ENCODE assay signal across 24 cellular contexts in the genomic region with DNA sequence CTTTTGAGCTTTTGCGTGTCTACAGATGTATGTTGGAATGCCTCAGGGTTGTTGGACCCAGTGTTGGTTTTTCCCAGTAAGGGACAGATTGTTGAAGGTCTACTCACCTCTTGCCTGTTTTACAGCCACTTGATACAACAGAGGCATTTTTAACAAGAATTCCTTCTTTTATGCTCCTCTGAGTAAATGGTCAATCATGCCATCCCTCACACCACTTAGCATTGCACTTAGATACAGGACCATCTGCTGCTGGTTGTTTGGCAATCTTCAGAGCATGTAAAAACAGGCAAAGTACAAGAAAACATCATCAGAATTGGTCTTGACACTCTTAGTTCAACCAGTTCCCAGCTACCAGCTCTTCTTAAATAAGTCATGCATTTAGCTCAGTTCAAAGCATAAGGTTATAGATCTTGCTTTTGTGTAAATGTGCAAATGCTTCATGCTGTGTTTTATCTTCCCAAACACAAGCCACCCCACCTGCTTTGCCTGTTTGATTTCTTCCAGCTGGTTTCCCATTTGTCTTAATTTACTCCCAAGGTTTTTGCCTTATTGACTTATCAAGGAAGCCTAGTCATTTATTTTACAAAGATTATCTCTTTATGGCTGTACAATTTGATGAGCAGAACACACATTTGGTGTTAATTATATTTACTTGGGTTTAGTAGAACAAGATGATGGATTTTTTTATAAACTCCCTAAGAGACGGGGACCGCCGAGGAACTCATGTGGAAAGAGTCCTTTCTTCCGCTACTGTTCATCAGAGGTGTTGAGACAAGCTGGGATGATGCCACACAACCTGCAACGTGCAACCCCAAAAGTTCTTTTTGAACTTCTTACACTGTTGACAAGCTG.
DNase-seq lines count a peak whose midpoint lies in the region; FAIRE-seq and TF ChIP-seq lines count a peak whose summit lies in the region.
"Had no signal": no experiment of that assay in that cellular context is flagged by ENCODE, and none has a peak within 500 bp of the region (broad histone marks: within the 10 kb centered on the region; RNA-seq: fewer than 3 reads in every experiment).

No MANE protein-coding gene starts in this region.

- no peak overlapping the region for H3K9ac ChIP-seq in trophoblast cell (ENCODE audit: low read length)

- peaks cover 1% of the 10 kb centered on the region for H3K36me3 Mint-ChIP-seq in activated naive CD4-positive, alpha-beta T cell treated with anti-CD3 and anti-CD28 coated beads, Interleukin-2, amount 10 ng/mL, durations not matched to agents 7 days and 5 days
- H3K36me3 Mint-ChIP-seq: CD4-positive, alpha-beta memory T cell had no signal

- H3K4me1 ChIP-seq in trophoblast cell (ENCODE audit: control insufficient read depth in 1 of 2, insufficient read depth in 2 of 2, low read length in 2 of 2) (no peaks in the 10 kb centered on the region), prostate gland (replicated peaks) (no peaks in the 10 kb centered on the region)
- H3K4me1 ChIP-seq: breast epithelium, esophagus muscularis mucosa, HAP-1, upper lobe of left lung had no signal

- H3K27ac ChIP-seq in trophoblast cell (ENCODE audit: low read depth, low read length): no peak overlapping the region
- no peak overlapping the region for H3K27ac ChIP-seq in prostate gland
- H3K27ac ChIP-seq: 22Rv1, breast epithelium, coronary artery, esophagus muscularis mucosa, upper lobe of left lung had no signal

- H3K14ac ChIP-seq in trophoblast cell (ENCODE audit: low read length): no peak overlapping the region

- H3K4me1 Mint-ChIP-seq in activated naive CD4-positive, alpha-beta T cell treated with anti-CD3 and anti-CD28 coated beads, Interleukin-2, amount 10 ng/mL, durations not matched to agents 7 days and 5 days: peaks cover 12% of the 10 kb centered on the region
- H3K4me1 Mint-ChIP-seq: CD4-positive, alpha-beta memory T cell; nephron progenitor cell had no signal

- H3K23ac ChIP-seq in trophoblast cell (ENCODE audit: low read length): no peak overlapping the region

- H4K91ac ChIP-seq in trophoblast cell (ENCODE audit: low read depth, low read length): no peak overlapping the region

- no peaks in the 10 kb centered on the region for H3K79me2 ChIP-seq in trophoblast cell (ENCODE audit: control insufficient read depth, insufficient read depth, low read length, poor library complexity)

- H3K18ac ChIP-seq in trophoblast cell (ENCODE audit: low read length): no peak overlapping the region

- H3K27ac Mint-ChIP-seq in activated naive CD4-positive, alpha-beta T cell treated with anti-CD3 and anti-CD28 coated beads, Interleukin-2, amount 10 ng/mL, durations not matched to agents 7 days and 5 days: no peak overlapping the region
- H3K27ac Mint-ChIP-seq: activated T-cell treated with anti-CD3 and anti-CD28 coated beads, Interleukin-2, amount 50 U/mL, for 24 hours; CD4-positive, alpha-beta memory T cell; nephron progenitor cell had no signal

- H3K27me3 Mint-ChIP-seq in activated naive CD4-positive, alpha-beta T cell treated with anti-CD3 and anti-CD28 coated beads, Interleukin-2, amount 10 ng/mL, durations not matched to agents 7 days and 5 days: peaks cover 12% of the 10 kb centered on the region

- H2AFZ ChIP-seq in trophoblast cell (ENCODE audit: insufficient read depth, low read length, poor library complexity): no peak overlapping the region

- H2AK5ac ChIP-seq in trophoblast cell (ENCODE audit: low read length): no peak overlapping the region

- no peak overlapping the region for H3K4ac ChIP-seq in trophoblast cell (ENCODE audit: low read depth, low read length)

- H2BK12ac ChIP-seq in trophoblast cell (ENCODE audit: low read length): no peak overlapping the region

- H4K8ac ChIP-seq in trophoblast cell (ENCODE audit: low read depth, low read length): no peak overlapping the region

- no peak for TF ChIP-seq POLR2A in prostate gland (IDR thresholded peaks at IDR 0.05)

- H2BK5ac ChIP-seq in trophoblast cell (ENCODE audit: low read depth, low read length, poor library complexity): no peak overlapping the region

- CTCF ChIA-PET in activated naive CD4-positive, alpha-beta T cell treated with anti-CD3 and anti-CD28 coated beads, Interleukin-2, amount 10 ng/mL, durations not matched to agents 7 days and 5 days (lab: Charles Lee): interaction anchor here (2.1 kb wide), 1 partner anchor 19 kb away, joined by 5 read pairs; no protein-coding TSS in a partner anchor

- TF ChIP-seq CTCF in bronchial epithelial cell (IDR thresholded peaks at IDR 0.05; ENCODE audit: insufficient read depth, low read length, severe bottlenecking) (no peak), prostate gland (IDR thresholded peaks at IDR 0.05) (no peak)

- H3K4me3 Mint-ChIP-seq in activated naive CD4-positive, alpha-beta T cell treated with anti-CD3 and anti-CD28 coated beads, Interleukin-2, amount 10 ng/mL, durations not matched to agents 7 days and 5 days: no peak overlapping the region
- H3K4me3 Mint-ChIP-seq: activated T-cell treated with anti-CD3 and anti-CD28 coated beads, Interleukin-2, amount 50 U/mL, for 24 hours; CD4-positive, alpha-beta memory T cell; nephron progenitor cell had no signal

- H2BK120ac ChIP-seq in trophoblast cell (ENCODE audit: insufficient read depth, low read length, poor library complexity): no peak overlapping the region

- no peaks in the 10 kb centered on the region for H3K27me3 ChIP-seq in bronchial epithelial cell (ENCODE audit: control insufficient read depth, insufficient read depth, low read length)
- no peaks in the 10 kb centered on the region for H3K27me3 ChIP-seq in trophoblast cell (ENCODE audit: insufficient read depth, low read length)
- no peaks in the 10 kb centered on the region for H3K27me3 ChIP-seq in prostate gland (replicated peaks; ENCODE audit: insufficient read depth)
- H3K27me3 ChIP-seq: breast epithelium, esophagus muscularis mucosa, upper lobe of left lung had no signal

- FAIRE-seq in bronchial epithelial cell (lab: Jason Lieb, UNC): no peak

- H3K9me3 ChIP-seq in trophoblast cell (ENCODE audit: insufficient read depth, low read depth, low read length) (peaks cover 3% of the 10 kb centered on the region), prostate gland (no peaks in the 10 kb centered on the region)
- H3K9me3 ChIP-seq: breast epithelium, esophagus muscularis mucosa, HAP-1, upper lobe of left lung had no signal

- no peak overlapping the region for H4K12ac ChIP-seq in trophoblast cell (ENCODE audit: low read depth, low read length)

- H3K4me3 ChIP-seq in bronchial epithelial cell (ENCODE audit: low read depth, low read length) (no peak overlapping the region), trophoblast cell (ENCODE audit: low read depth, low read length) (no peak overlapping the region), prostate gland (no peak overlapping the region)
- H3K4me3 ChIP-seq: breast epithelium, coronary artery, esophagus muscularis mucosa, HAP-1, upper lobe of left lung had no signal

- H3K36me3 ChIP-seq in bronchial epithelial cell (ENCODE audit: control insufficient read depth, insufficient read depth, low read length) (no peaks in the 10 kb centered on the region), trophoblast cell (ENCODE audit: control insufficient read depth in 1 of 2, insufficient read depth in 2 of 2, low read length in 2 of 2) (no peaks in the 10 kb centered on the region), prostate gland (no peaks in the 10 kb centered on the region)
- H3K36me3 ChIP-seq: breast epithelium, esophagus muscularis mucosa, HAP-1, upper lobe of left lung had no signal

- H3K9me3 Mint-ChIP-seq in activated naive CD4-positive, alpha-beta T cell treated with anti-CD3 and anti-CD28 coated beads, Interleukin-2, amount 10 ng/mL, durations not matched to agents 7 days and 5 days: peaks cover 13% of the 10 kb centered on the region
- H3K9me3 Mint-ChIP-seq: activated T-cell treated with anti-CD3 and anti-CD28 coated beads, Interleukin-2, amount 50 U/mL, for 24 hours; nephron progenitor cell had no signal

- H3K4me2 ChIP-seq in trophoblast cell (ENCODE audit: low read length): no peak overlapping the region

- no peaks in the 10 kb centered on the region for H3K79me1 ChIP-seq in trophoblast cell (ENCODE audit: low read length)

- DNase-seq in DMS53 (lab: John Stamatoyannopoulos, UW) (peak; percentile 38), DMS53 treated with DMSO at 0.1 percent for 48 hours (lab: John Stamatoyannopoulos, UW; ENCODE audit: unreplicated experiment) (no peak), NCI-H187 (lab: John Stamatoyannopoulos, UW) (peak; percentile 1 to 22), bronchial epithelial cell (ENCODE audit: low read depth) (peak; percentile 22), trophoblast cell (peak; percentile 10 to 65), prostate gland (ENCODE audit: low spot score) (no peak), ureter (ENCODE audit: low spot score) (no peak)
- DNase-seq in activated naive CD4-positive, alpha-beta T cell treated with anti-CD3 and anti-CD28 coated beads, Interleukin-2, amount 10 ng/mL, durations not matched to agents 7 days and 5 days: no peak
- DNase-seq: activated gamma-delta T cell treated with Interleukin-2 at 50 U/mL for 16 hours; activated T-cell treated with anti-CD3 and anti-CD28 coated beads, Interleukin-2, amount 50 U/mL, for 24 hours; amniotic stem cell; CD4-positive, alpha-beta memory T cell; islet precursor cell; NCI-H1105; NCI-H774; nephron progenitor cell; stimulated activated CD4-positive, alpha-beta T cell treated with anti-CD3 and anti-CD28 coated beads, Interleukin-15, amount 100 ng/mL, for 24 hours; T-helper 2 cell; upper lobe of left lung had no signal

- intact Hi-C loops in prostate gland (cut with DNase I): no loop called here

- WGBS in trophoblast cell (ENCODE audit: extremely low coverage, insufficient coverage, insufficient read length): no CpG with 5 or more reads among the region's 6 CpGs
- 88% methylated on average over 6 of the region's 6 CpGs for WGBS in prostate gland

Comparison
In these comparisons a context has a peak if more than half of its experiments do, and no peak if none do; other contexts are left out.
1. DNase-seq: peak in DMS53 (single experiment), NCI-H187 (2 of 2), bronchial epithelial cell (single experiment) and trophoblast cell (2 of 2); none in DMS53 treated with DMSO at 0.1 percent for 48 hours (single experiment), prostate gland (single experiment), activated naive CD4-positive, alpha-beta T cell treated with anti-CD3 and anti-CD28 coated beads, Interleukin-2, amount 10 ng/mL, durations not matched to agents 7 days and 5 days (single experiment) and ureter (single experiment).